18 cellular contexts compared by ENCODE assay signal in the genomic region with DNA sequence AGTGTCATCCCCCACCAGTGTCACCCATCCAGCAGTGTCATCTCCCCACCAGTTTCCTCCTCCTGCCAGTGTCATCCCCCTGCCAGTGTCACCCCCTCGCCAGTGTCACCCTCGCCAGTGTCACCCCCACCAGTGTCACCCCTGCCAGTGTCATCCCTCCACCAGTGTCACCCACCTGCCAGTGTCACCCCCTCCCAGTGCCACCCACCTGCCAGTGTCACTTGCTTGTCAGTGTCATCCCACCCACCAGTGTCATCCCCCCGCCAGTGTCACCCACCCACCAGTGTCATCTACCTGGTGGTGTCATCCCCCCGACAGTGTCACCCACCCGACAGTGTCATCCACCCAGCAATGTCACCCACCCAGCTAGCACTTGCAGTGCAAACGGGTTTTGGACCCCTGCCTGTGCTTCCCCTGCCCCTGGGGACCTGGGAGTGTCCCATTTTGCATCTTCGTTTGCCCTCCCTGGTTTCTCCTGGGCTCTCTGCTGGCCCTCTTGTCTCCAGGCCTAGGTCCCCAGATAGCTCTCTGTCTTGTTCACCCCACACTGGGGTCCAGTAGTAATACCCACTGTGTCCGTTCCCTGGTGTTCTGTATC.
"Had no signal": no experiment of that assay in that cellular context is flagged by ENCODE, and none has a peak within 500 bp of the region (broad histone marks: within the 10 kb centered on the region; RNA-seq: fewer than 3 reads in every experiment).

No MANE protein-coding gene starts in this region.

- H3K27me3 ChIP-seq: neutrophil, testis had no signal

- H3K27ac Mint-ChIP-seq: dendritic cell treated with granulocyte-macrophage colony-stimulating factor and Interleukin-4, amounts not matched to agents 40 ng/mL and 50 ng/mL, for 4 days; effector memory CD8-positive, alpha-beta T cell; immature natural killer cell; mesothelial cell of epicardium; natural killer cell treated with Interleukin-12 subunit alpha and Interleukin-12 subunit beta and Interleukin-15 and Interleukin-18, amount 100 ng/mL, for 72 hours had no signal

- H3K27me3 Mint-ChIP-seq: natural killer cell treated with Interleukin-12 subunit alpha and Interleukin-12 subunit beta and Interleukin-15 and Interleukin-18, amount 100 ng/mL, for 72 hours had no signal

- H3K4me3 Mint-ChIP-seq: dendritic cell treated with granulocyte-macrophage colony-stimulating factor and Interleukin-4, amounts not matched to agents 40 ng/mL and 50 ng/mL, for 4 days; effector memory CD8-positive, alpha-beta T cell; immature natural killer cell; mesothelial cell of epicardium; natural killer cell treated with Interleukin-12 subunit alpha and Interleukin-12 subunit beta and Interleukin-15 and Interleukin-18, amount 100 ng/mL, for 72 hours had no signal

- H3K9me3 ChIP-seq: esophagus squamous epithelium, gastroesophageal sphincter, neutrophil, testis had no signal

- H3K36me3 Mint-ChIP-seq: immature natural killer cell; mesothelial cell of epicardium; natural killer cell treated with Interleukin-12 subunit alpha and Interleukin-12 subunit beta and Interleukin-15 and Interleukin-18, amount 100 ng/mL, for 72 hours had no signal

- DNase-seq: effector memory CD8-positive, alpha-beta T cell; esophagus squamous epithelium; foreskin fibroblast; glutamatergic neuron; immature natural killer cell; left colon; mammary epithelial cell; stimulated activated CD4-positive, alpha-beta T cell treated with anti-CD3 and anti-CD28 coated beads, Interleukin-2, amount 100 ng/mL, for 48 hours; stimulated activated naive CD4-positive, alpha-beta T cell treated with Interleukin-2 at 50 U/mL for 16 hours; testis had no signal

- H3K9me3 Mint-ChIP-seq: dendritic cell treated with granulocyte-macrophage colony-stimulating factor and Interleukin-4, amounts not matched to agents 40 ng/mL and 50 ng/mL, for 4 days; effector memory CD8-positive, alpha-beta T cell; mesothelial cell of epicardium; natural killer cell treated with Interleukin-12 subunit alpha and Interleukin-12 subunit beta and Interleukin-15 and Interleukin-18, amount 100 ng/mL, for 72 hours had no signal

- H3K4me1 Mint-ChIP-seq: immature natural killer cell, mesothelial cell of epicardium had no signal

- H3K4me1 ChIP-seq: esophagus squamous epithelium, gastroesophageal sphincter, testis, tibial nerve had no signal

- H3K27ac ChIP-seq: esophagus squamous epithelium, gastroesophageal sphincter, neutrophil, skin epidermis, testis, tibial nerve had no signal

- H3K36me3 ChIP-seq: esophagus squamous epithelium, gastroesophageal sphincter, neutrophil, tibial nerve had no signal

- H3K4me3 ChIP-seq: esophagus squamous epithelium, gastroesophageal sphincter, skin epidermis, testis, tibial nerve had no signal

- ATAC-seq: effector memory CD8-positive, alpha-beta T cell; gastroesophageal sphincter; left colon; natural killer cell treated with Interleukin-12 subunit alpha and Interleukin-12 subunit beta and Interleukin-15 and Interleukin-18, amount 100 ng/mL, for 72 hours; sciatic nerve had no signal
